ENCODE assay signal across 15 cellular contexts in genomic region chr7:19144661-19145428, GRCh38. TPM values are rescaled to one million over a fixed set of nuclear protein-coding genes. Genes with fewer than 3 reads are reported as not detected.
DNase-seq lines count a peak whose midpoint lies in the region; ATAC-seq and TF ChIP-seq lines count a peak whose summit lies in the region.
"Had no signal": no experiment of that assay in that cellular context is flagged by ENCODE, and none has a peak within 500 bp of the region (broad histone marks: within the 10 kb centered on the region; RNA-seq: fewer than 3 reads in every experiment).

Gene FERD3L, minus strand, starts transcription at chr7:19145421. Its CDS starts 59 bp downstream, at chr7:19145362.

- no peak for ATAC-seq in HG02981 (IDR thresholded peaks at IDR 0.05; ENCODE audit: unreplicated experiment)
- ATAC-seq in GM19467 (IDR thresholded peaks at IDR 0.05; ENCODE audit: unreplicated experiment) = no peak

- intact Hi-C loops in left ventricle myocardium inferior (cut with micrococcal nuclease) = no loop called here
- intact Hi-C loops in prostate gland (cut with DNase I) = no loop called here

- peak within 1 kb of the TSS; percentile 49 for H3K4me3 ChIP-seq in left ventricle myocardium inferior
- peak within 1 kb of the TSS in 1 of 2 donors; percentile 32 for H3K4me3 ChIP-seq in right atrium auricular region
- peak within 1 kb of the TSS; percentile 37 for H3K4me3 ChIP-seq in osteoblast (ENCODE audit: insufficient read depth, low read length)
- no peak within 1 kb of the TSS for H3K4me3 ChIP-seq in prostate gland
- H3K4me3 ChIP-seq: SJCRH30, thyroid gland had no signal

- peaks cover 9% of the 10 kb centered on the region for H3K9me3 Mint-ChIP-seq in glutamatergic neuron (ENCODE audit: unreplicated experiment)

- WGBS in prostate gland = 4% methylated on average over 48 of the region's 51 CpGs

- H3K4me2 ChIP-seq in osteoblast (ENCODE audit: insufficient read depth, low read length) = peak within 1 kb of the TSS; percentile 44

- no peaks in the 10 kb centered on the region for H3K9me3 ChIP-seq in left ventricle myocardium inferior (replicated peaks)
- no peaks in the 10 kb centered on the region for H3K9me3 ChIP-seq in right atrium auricular region
- H3K9me3 ChIP-seq in osteoblast (ENCODE audit: low read depth, low read length) = no peaks in the 10 kb centered on the region
- H3K9me3 ChIP-seq in prostate gland = no peaks in the 10 kb centered on the region
- H3K9me3 ChIP-seq: SJCRH30, thyroid gland had no signal

- peak within 1 kb of the TSS; percentile 90 for H3K4me3 Mint-ChIP-seq in glutamatergic neuron (ENCODE audit: unreplicated experiment)

- no peak for TF ChIP-seq POLR2A in prostate gland (IDR thresholded peaks at IDR 0.05)

- no peak for DNase-seq in left ventricle myocardium inferior
- DNase-seq in right atrium auricular region (ENCODE audit: low spot score) = no peak
- DNase-seq in glutamatergic neuron = peak; percentile 62
- peak; percentile 62 for DNase-seq in osteoblast (ENCODE audit: insufficient read length, low spot score, missing footprints)
- no peak for DNase-seq in nucleus accumbens (lab: John Stamatoyannopoulos, UW)
- no peak for DNase-seq in prostate gland (ENCODE audit: low spot score)
- DNase-seq: erythroblast, NCI-H524, SJCRH30, thyroid gland had no signal

- peak within 1 kb of the TSS; percentile 82 for H3K27ac Mint-ChIP-seq in glutamatergic neuron (ENCODE audit: unreplicated experiment)

- H3K4me1 ChIP-seq in left ventricle myocardium inferior (peaks cover 15% of the 10 kb centered on the region), right atrium auricular region (peaks cover 0 to 14% of the 10 kb centered on the region in 2 donors), osteoblast (ENCODE audit: insufficient read depth, low read length) (no peaks in the 10 kb centered on the region), prostate gland (replicated peaks) (no peaks in the 10 kb centered on the region)
- H3K4me1 ChIP-seq: SJCRH30 had no signal

- H3K79me2 ChIP-seq in osteoblast (ENCODE audit: insufficient read depth, low read length) = no peaks in the 10 kb centered on the region

- peaks cover 19% of the 10 kb centered on the region for H3K4me1 Mint-ChIP-seq in glutamatergic neuron (ENCODE audit: low read depth, unreplicated experiment)

- no peaks in the 10 kb centered on the region for H4K20me1 ChIP-seq in osteoblast (ENCODE audit: insufficient read depth, low read length)

- peak within 1 kb of the TSS; percentile 28 for H2AFZ ChIP-seq in osteoblast (ENCODE audit: low read length)

- H3K36me3 ChIP-seq in left ventricle myocardium inferior = no peaks in the 10 kb centered on the region
- H3K36me3 ChIP-seq in right atrium auricular region = no peaks in the 10 kb centered on the region
- no peaks in the 10 kb centered on the region for H3K36me3 ChIP-seq in osteoblast (ENCODE audit: insufficient read depth, low read length)
- H3K36me3 ChIP-seq in prostate gland = no peaks in the 10 kb centered on the region
- H3K36me3 ChIP-seq: SJCRH30, thyroid gland had no signal

- no peak for TF ChIP-seq CTCF in left ventricle myocardium inferior (IDR thresholded peaks at IDR 0.05; ENCODE audit: borderline replicate concordance)
- TF ChIP-seq CTCF in right atrium auricular region (IDR thresholded peaks at IDR 0.05) = no peak
- TF ChIP-seq CTCF in glutamatergic neuron (IDR thresholded peaks at IDR 0.05; ENCODE audit: partially characterized antibody, unreplicated experiment) = no peak
- no peak for TF ChIP-seq CTCF in osteoblast (IDR thresholded peaks at IDR 0.05; ENCODE audit: extremely low read depth, low read depth, low read length)
- TF ChIP-seq CTCF in prostate gland (IDR thresholded peaks at IDR 0.05) = no peak

- H3K27me3 ChIP-seq in left ventricle myocardium inferior (ENCODE audit: low read depth) = peaks cover 84% of the 10 kb centered on the region
- peaks cover 3 to 5% of the 10 kb centered on the region in 2 donors for H3K27me3 ChIP-seq in right atrium auricular region
- peaks cover 20% of the 10 kb centered on the region for H3K27me3 ChIP-seq in osteoblast (ENCODE audit: insufficient read depth, low read length)
- peaks cover 16% of the 10 kb centered on the region for H3K27me3 ChIP-seq in prostate gland (replicated peaks; ENCODE audit: insufficient read depth)
- H3K27me3 ChIP-seq: SJCRH30 had no signal

- H3K27ac ChIP-seq in left ventricle myocardium inferior (replicated peaks) (no peak within 1 kb of the TSS), right atrium auricular region (no peak within 1 kb of the TSS), osteoblast (ENCODE audit: low read depth, low read length) (no peak within 1 kb of the TSS), prostate gland (no peak within 1 kb of the TSS)
- H3K27ac ChIP-seq: SJCRH30, thyroid gland, VCaP had no signal

- H3K36me3 Mint-ChIP-seq in glutamatergic neuron (ENCODE audit: unreplicated experiment) = no peaks in the 10 kb centered on the region

- peaks cover 23% of the 10 kb centered on the region for H3K27me3 Mint-ChIP-seq in glutamatergic neuron (ENCODE audit: unreplicated experiment)

RNA-seq across cellular contexts. Expression of gene FERD3L, which starts in this region (rescaled TPM):
- total RNA-seq in left ventricle myocardium inferior (not detected), right atrium auricular region (not detected), glutamatergic neuron (ENCODE audit: unreplicated experiment) (0.96 TPM), osteoblast (not detected in 2 replicates), prostate gland (not detected)
- total RNA-seq: aorta, omental fat pad, SJCRH30, thyroid gland had no signal

Comparison
In these comparisons a context has a peak if more than half of its experiments do, and no peak if none do; other contexts are left out.
1. Peak in DNase-seq in glutamatergic neuron; RNA of the gene not detected or under 1 TPM.
2. Peak in DNase-seq, H3K4me3 ChIP-seq and H3K4me2 ChIP-seq in osteoblast; RNA of the gene not detected or under 1 TPM.